Comparison of ENCODE assay signal across 13 cellular contexts in genomic region chr13:23468811-23469210, GRCh38.
"Had no signal": no experiment of that assay in that cellular context is flagged by ENCODE, and none has a peak within 500 bp of the region (broad histone marks: within the 10 kb centered on the region; RNA-seq: fewer than 3 reads in every experiment).

No MANE protein-coding gene starts in this region.

- ATAC-seq: activated CD4-positive, CD25-positive, alpha-beta regulatory T cell treated with anti-CD3 and anti-CD28 coated beads, Interleukin-2, amount 50 U/mL, for 24 hours; gastroesophageal sphincter had no signal

- H3K4me3 Mint-ChIP-seq: activated naive CD8-positive, alpha-beta T cell treated with anti-CD3 and anti-CD28 coated beads, Interleukin-2, amount 10 ng/mL, durations not matched to agents 7 days and 5 days; activated T-helper 1 cell treated with anti-CD3 and anti-CD28 coated beads, Interleukin-12 subunit alpha, Interleukin-12 subunit beta, Interleukin-2, Interleukin-4 antibody, amounts not matched to agents 30 ng/mL and 10 ng/mL and 1 ng/mL, durations not matched to agents 14 hours and 24 hours and 36 hours; endodermal cell; T-helper 2 cell treated with Interferon-gamma antibody and Interleukin-4, amounts not matched to agents 5 μg/mL and 100 μg/mL, for 36 hours had no signal

- H3K9me3 Mint-ChIP-seq: activated naive CD8-positive, alpha-beta T cell treated with anti-CD3 and anti-CD28 coated beads, Interleukin-2, amount 10 ng/mL, durations not matched to agents 7 days and 5 days; activated T-helper 1 cell treated with anti-CD3 and anti-CD28 coated beads, Interleukin-12 subunit alpha, Interleukin-12 subunit beta, Interleukin-2, Interleukin-4 antibody, amounts not matched to agents 30 ng/mL and 10 ng/mL and 1 ng/mL, durations not matched to agents 14 hours and 24 hours and 36 hours; endodermal cell; T-helper 2 cell treated with Interferon-gamma antibody and Interleukin-4, amounts not matched to agents 5 μg/mL and 100 μg/mL, for 36 hours had no signal

- H3K27ac Mint-ChIP-seq: activated naive CD8-positive, alpha-beta T cell treated with anti-CD3 and anti-CD28 coated beads, Interleukin-2, amount 10 ng/mL, durations not matched to agents 7 days and 5 days; activated T-helper 1 cell treated with anti-CD3 and anti-CD28 coated beads, Interleukin-12 subunit alpha, Interleukin-12 subunit beta, Interleukin-2, Interleukin-4 antibody, amounts not matched to agents 30 ng/mL and 10 ng/mL and 1 ng/mL, durations not matched to agents 14 hours and 24 hours and 36 hours; endodermal cell; naive B cell; T-helper 2 cell treated with Interferon-gamma antibody and Interleukin-4, amounts not matched to agents 5 μg/mL and 100 μg/mL, for 36 hours had no signal

- DNase-seq: activated CD4-positive, alpha-beta T cell treated with anti-CD3 and anti-CD28 coated beads, Interleukin-2, amount 50 U/mL, for 1 hour; activated CD8-positive, alpha-beta memory T cell treated with anti-CD3 and anti-CD28 coated beads for 24 hours; activated naive CD4-positive, alpha-beta T cell; activated naive CD8-positive, alpha-beta T cell treated with anti-CD3 and anti-CD28 coated beads, Interleukin-2, amount 10 ng/mL, durations not matched to agents 7 days and 5 days; endodermal cell; islet precursor cell; naive B cell; stimulated activated CD4-positive, alpha-beta T cell treated with anti-CD3 and anti-CD28 coated beads, Interleukin-12 subunit alpha, Interleukin-12 subunit beta, amount 100 ng/mL, for 4 hours; stimulated activated CD4-positive, alpha-beta T cell treated with anti-CD3 and anti-CD28 coated beads, Interleukin-2, amount 100 ng/mL, for 24 hours had no signal

- H3K36me3 Mint-ChIP-seq: activated naive CD8-positive, alpha-beta T cell treated with anti-CD3 and anti-CD28 coated beads, Interleukin-2, amount 10 ng/mL, durations not matched to agents 7 days and 5 days; naive B cell had no signal
